Comparison of ENCODE assay signal across 21 cellular contexts in the genomic region with DNA sequence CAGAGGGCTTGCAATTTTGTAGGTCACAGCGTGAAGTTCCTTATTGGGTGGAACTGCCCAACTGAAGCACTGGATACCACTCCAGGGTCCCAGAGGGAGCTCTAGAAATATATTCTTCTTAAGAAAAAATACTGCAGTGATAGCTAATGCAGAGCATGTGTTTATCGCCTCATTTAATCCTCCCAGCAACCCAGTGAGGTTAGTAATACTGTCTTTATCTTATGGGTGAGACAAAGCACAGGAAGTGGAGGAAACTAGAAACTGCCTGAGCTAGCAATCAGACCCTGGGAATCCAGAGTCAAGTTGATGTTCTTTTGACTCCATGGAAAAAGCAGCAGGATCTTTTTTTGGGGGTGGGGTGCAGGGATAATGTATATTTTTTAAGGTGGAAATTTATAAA.
"Had no signal": no experiment of that assay in that cellular context is flagged by ENCODE, and none has a peak within 500 bp of the region (broad histone marks: within the 10 kb centered on the region; RNA-seq: fewer than 3 reads in every experiment).

No MANE protein-coding gene starts in this region.

- H3K36me3 Mint-ChIP-seq: natural killer cell treated with Interleukin-12 subunit alpha and Interleukin-12 subunit beta and Interleukin-15 and Interleukin-18, amount 100 ng/mL, for 72 hours had no signal

- H3K4me3 Mint-ChIP-seq: activated CD4-positive, alpha-beta T cell treated with anti-CD3 and anti-CD28 coated beads for 36 hours; activated T-helper 1 cell treated with anti-CD3 and anti-CD28 coated beads, Interleukin-12 subunit alpha, Interleukin-12 subunit beta, Interleukin-2, Interleukin-4 antibody, amounts not matched to agents 30 ng/mL and 10 ng/mL and 1 ng/mL, durations not matched to agents 14 hours and 24 hours and 36 hours; effector memory CD8-positive, alpha-beta T cell; mesothelial cell of epicardium; natural killer cell treated with Interleukin-12 subunit alpha and Interleukin-12 subunit beta and Interleukin-15 and Interleukin-18, amount 100 ng/mL, for 72 hours; stimulated activated naive CD8-positive, alpha-beta T cell treated with anti-CD3 and anti-CD28 coated beads, Interleukin-15, Interleukin-2, amounts not matched to agents 100 ng/mL and 50 ng/mL, for 24 hours had no signal

- H3K4me1 ChIP-seq: adrenal gland, pancreas, tibial nerve had no signal

- H3K9me3 ChIP-seq: adrenal gland, neutrophil, pancreas, tibial nerve had no signal

- H3K27me3 ChIP-seq: adrenal gland, cardiac muscle cell, neutrophil, pancreas, tibial nerve had no signal

- FAIRE-seq: keratinocyte, pancreas, urothelium cell line had no signal

- ATAC-seq: activated CD4-positive, alpha-beta T cell treated with anti-CD3 and anti-CD28 coated beads for 36 hours; activated naive CD4-positive, alpha-beta T cell treated with anti-CD3 and anti-CD28 coated beads, Interleukin-2, amount 50 U/mL, for 72 hours; effector memory CD8-positive, alpha-beta T cell; natural killer cell treated with Interleukin-12 subunit alpha and Interleukin-12 subunit beta and Interleukin-15 and Interleukin-18, amount 100 ng/mL, for 72 hours; pancreas had no signal

- H3K4me3 ChIP-seq: adrenal gland, cardiac muscle cell, lung, pancreas, tibial nerve had no signal

- H3K4me1 Mint-ChIP-seq: activated CD4-positive, alpha-beta T cell treated with anti-CD3 and anti-CD28 coated beads for 36 hours had no signal

- H3K27ac ChIP-seq: adrenal gland, cardiac muscle cell, neutrophil, pancreas, tibial nerve had no signal

- H3K36me3 ChIP-seq: adrenal gland, cardiac muscle cell, neutrophil, pancreas, tibial nerve had no signal

- H3K27me3 Mint-ChIP-seq: activated CD4-positive, alpha-beta T cell treated with anti-CD3 and anti-CD28 coated beads for 36 hours; effector memory CD8-positive, alpha-beta T cell; natural killer cell treated with Interleukin-12 subunit alpha and Interleukin-12 subunit beta and Interleukin-15 and Interleukin-18, amount 100 ng/mL, for 72 hours; stimulated activated naive CD8-positive, alpha-beta T cell treated with anti-CD3 and anti-CD28 coated beads, Interleukin-15, Interleukin-2, amounts not matched to agents 100 ng/mL and 50 ng/mL, for 24 hours had no signal

- H3K9me3 Mint-ChIP-seq: activated T-helper 1 cell treated with anti-CD3 and anti-CD28 coated beads, Interleukin-12 subunit alpha, Interleukin-12 subunit beta, Interleukin-2, Interleukin-4 antibody, amounts not matched to agents 30 ng/mL and 10 ng/mL and 1 ng/mL, durations not matched to agents 14 hours and 24 hours and 36 hours; effector memory CD8-positive, alpha-beta T cell; natural killer cell treated with Interleukin-12 subunit alpha and Interleukin-12 subunit beta and Interleukin-15 and Interleukin-18, amount 100 ng/mL, for 72 hours; stimulated activated naive CD8-positive, alpha-beta T cell treated with anti-CD3 and anti-CD28 coated beads, Interleukin-15, Interleukin-2, amounts not matched to agents 100 ng/mL and 50 ng/mL, for 24 hours had no signal

- DNase-seq: activated CD4-positive, alpha-beta T cell treated with anti-CD3 and anti-CD28 coated beads for 36 hours; activated CD4-positive, alpha-beta T cell treated with anti-CD3 and anti-CD28 coated beads, Interleukin-2, amount 50 U/mL, for 48 hours; activated gamma-delta T cell treated with Interleukin-2 at 50 U/mL for 16 hours; adrenal gland; effector memory CD8-positive, alpha-beta T cell; foreskin melanocyte; glutamatergic neuron; hippocampal formation; pancreas; stimulated activated CD4-positive, alpha-beta T cell treated with anti-CD3 and anti-CD28 coated beads, Interleukin-1b, Interleukin-23, amount 100 ng/mL, for 48 hours had no signal

- H3K27ac Mint-ChIP-seq: activated CD4-positive, alpha-beta T cell treated with anti-CD3 and anti-CD28 coated beads for 36 hours; activated naive CD4-positive, alpha-beta T cell treated with anti-CD3 and anti-CD28 coated beads, Interleukin-2, amount 50 U/mL, for 72 hours; activated T-helper 1 cell treated with anti-CD3 and anti-CD28 coated beads, Interleukin-12 subunit alpha, Interleukin-12 subunit beta, Interleukin-2, Interleukin-4 antibody, amounts not matched to agents 30 ng/mL and 10 ng/mL and 1 ng/mL, durations not matched to agents 14 hours and 24 hours and 36 hours; effector memory CD8-positive, alpha-beta T cell; mesothelial cell of epicardium; natural killer cell treated with Interleukin-12 subunit alpha and Interleukin-12 subunit beta and Interleukin-15 and Interleukin-18, amount 100 ng/mL, for 72 hours; stimulated activated naive CD8-positive, alpha-beta T cell treated with anti-CD3 and anti-CD28 coated beads, Interleukin-15, Interleukin-2, amounts not matched to agents 100 ng/mL and 50 ng/mL, for 24 hours had no signal
